1 cellular context compared by ENCODE assay signal in genomic region chr1:84152649-84153056, GRCh38.
TF ChIP-seq lines count a peak whose summit lies in the region.

No MANE protein-coding gene starts in this region.

TF ChIP-seq in GM23338, 12 proteins besides CTCF, POLR2A, EP300 and RAD21 (continued from another document):
- TF ChIP-seq, protein P1, sequence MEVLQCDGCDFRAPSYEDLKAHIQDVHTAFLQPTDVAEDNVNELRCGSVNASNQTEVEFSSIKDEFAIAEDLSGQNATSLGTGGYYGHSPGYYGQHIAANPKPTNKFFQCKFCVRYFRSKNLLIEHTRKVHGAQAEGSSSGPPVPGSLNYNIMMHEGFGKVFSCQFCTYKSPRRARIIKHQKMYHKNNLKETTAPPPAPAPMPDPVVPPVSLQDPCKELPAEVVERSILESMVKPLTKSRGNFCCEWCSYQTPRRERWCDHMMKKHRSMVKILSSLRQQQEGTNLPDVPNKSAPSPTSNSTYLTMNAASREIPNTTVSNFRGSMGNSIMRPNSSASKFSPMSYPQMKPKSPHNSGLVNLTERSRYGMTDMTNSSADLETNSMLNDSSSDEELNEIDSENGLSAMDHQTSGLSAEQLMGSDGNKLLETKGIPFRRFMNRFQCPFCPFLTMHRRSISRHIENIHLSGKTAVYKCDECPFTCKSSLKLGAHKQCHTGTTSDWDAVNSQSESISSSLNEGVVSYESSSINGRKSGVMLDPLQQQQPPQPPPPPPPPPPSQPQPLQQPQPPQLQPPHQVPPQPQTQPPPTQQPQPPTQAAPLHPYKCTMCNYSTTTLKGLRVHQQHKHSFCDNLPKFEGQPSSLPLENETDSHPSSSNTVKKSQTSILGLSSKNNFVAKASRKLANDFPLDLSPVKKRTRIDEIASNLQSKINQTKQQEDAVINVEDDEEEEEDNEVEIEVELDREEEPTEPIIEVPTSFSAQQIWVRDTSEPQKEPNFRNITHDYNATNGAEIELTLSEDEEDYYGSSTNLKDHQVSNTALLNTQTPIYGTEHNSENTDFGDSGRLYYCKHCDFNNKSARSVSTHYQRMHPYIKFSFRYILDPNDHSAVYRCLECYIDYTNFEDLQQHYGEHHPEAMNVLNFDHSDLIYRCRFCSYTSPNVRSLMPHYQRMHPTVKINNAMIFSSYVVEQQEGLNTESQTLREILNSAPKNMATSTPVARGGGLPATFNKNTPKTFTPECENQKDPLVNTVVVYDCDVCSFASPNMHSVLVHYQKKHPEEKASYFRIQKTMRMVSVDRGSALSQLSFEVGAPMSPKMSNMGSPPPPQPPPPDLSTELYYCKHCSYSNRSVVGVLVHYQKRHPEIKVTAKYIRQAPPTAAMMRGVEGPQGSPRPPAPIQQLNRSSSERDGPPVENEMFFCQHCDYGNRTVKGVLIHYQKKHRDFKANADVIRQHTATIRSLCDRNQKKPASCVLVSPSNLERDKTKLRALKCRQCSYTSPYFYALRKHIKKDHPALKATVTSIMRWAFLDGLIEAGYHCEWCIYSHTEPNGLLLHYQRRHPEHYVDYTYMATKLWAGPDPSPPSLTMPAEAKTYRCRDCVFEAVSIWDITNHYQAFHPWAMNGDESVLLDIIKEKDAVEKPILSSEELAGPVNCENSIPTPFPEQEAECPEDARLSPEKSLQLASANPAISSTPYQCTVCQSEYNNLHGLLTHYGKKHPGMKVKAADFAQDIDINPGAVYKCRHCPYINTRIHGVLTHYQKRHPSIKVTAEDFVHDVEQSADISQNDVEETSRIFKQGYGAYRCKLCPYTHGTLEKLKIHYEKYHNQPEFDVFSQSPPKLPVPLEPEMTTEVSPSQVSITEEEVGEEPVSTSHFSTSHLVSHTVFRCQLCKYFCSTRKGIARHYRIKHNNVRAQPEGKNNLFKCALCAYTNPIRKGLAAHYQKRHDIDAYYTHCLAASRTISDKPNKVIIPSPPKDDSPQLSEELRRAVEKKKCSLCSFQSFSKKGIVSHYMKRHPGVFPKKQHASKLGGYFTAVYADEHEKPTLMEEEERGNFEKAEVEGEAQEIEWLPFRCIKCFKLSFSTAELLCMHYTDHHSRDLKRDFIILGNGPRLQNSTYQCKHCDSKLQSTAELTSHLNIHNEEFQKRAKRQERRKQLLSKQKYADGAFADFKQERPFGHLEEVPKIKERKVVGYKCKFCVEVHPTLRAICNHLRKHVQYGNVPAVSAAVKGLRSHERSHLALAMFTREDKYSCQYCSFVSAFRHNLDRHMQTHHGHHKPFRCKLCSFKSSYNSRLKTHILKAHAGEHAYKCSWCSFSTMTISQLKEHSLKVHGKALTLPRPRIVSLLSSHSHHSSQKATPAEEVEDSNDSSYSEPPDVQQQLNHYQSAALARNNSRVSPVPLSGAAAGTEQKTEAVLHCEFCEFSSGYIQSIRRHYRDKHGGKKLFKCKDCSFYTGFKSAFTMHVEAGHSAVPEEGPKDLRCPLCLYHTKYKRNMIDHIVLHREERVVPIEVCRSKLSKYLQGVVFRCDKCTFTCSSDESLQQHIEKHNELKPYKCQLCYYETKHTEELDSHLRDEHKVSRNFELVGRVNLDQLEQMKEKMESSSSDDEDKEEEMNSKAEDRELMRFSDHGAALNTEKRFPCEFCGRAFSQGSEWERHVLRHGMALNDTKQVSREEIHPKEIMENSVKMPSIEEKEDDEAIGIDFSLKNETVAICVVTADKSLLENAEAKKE (CRISPR knock-in tag; IDR thresholded peaks at IDR 0.05) = no peak
- TF ChIP-seq EZH2 (IDR thresholded peaks at IDR 0.05; ENCODE audit: low read depth, unreplicated experiment) = no peak
- TF ChIP-seq ZNF331 (CRISPR knock-in tag; IDR thresholded peaks at IDR 0.05; ENCODE audit: low read depth) = no peak
- TF ChIP-seq EZH2phosphoT487 (IDR thresholded peaks at IDR 0.05; ENCODE audit: unreplicated experiment) = no peak
- TF ChIP-seq POLR2AphosphoS5 (IDR thresholded peaks at IDR 0.05; ENCODE audit: low read depth) = no peak
- no peak for TF ChIP-seq CREB1 (CRISPR knock-in tag; IDR thresholded peaks at IDR 0.05; ENCODE audit: low read depth)
- TF ChIP-seq JUNB (IDR thresholded peaks at IDR 0.05; ENCODE audit: unreplicated experiment) = no peak
- TF ChIP-seq ZNF114 (CRISPR knock-in tag; IDR thresholded peaks at IDR 0.05) = no peak
